8 cellular contexts compared by ENCODE assay signal in genomic region chr14:76872796-76873432, GRCh38. TPM values are rescaled to one million over a fixed set of nuclear protein-coding genes. Genes with fewer than 3 reads are reported as not detected.
DNase-seq lines count a peak whose midpoint lies in the region; ATAC-seq, FAIRE-seq and TF ChIP-seq lines count a peak whose summit lies in the region.

No MANE protein-coding gene starts in this region.

- H3K4me1 ChIP-seq in prostate gland (replicated peaks) (no peaks in the 10 kb centered on the region), aorta (ENCODE audit: control insufficient read depth in 1 of 2, insufficient read depth in 2 of 2, low read length in 2 of 2) (no peaks in the 10 kb centered on the region)

- H3K27ac ChIP-seq in prostate gland, result no peak overlapping the region
- no peak overlapping the region for H3K27ac ChIP-seq in aorta (ENCODE audit: low read depth in 1 of 2, low read length in 2 of 2)

- peak; percentile 58 for DNase-seq in COLO829 (ENCODE audit: low spot score)
- peak; percentile 15 for DNase-seq in RCC 7860 (ENCODE audit: low spot score)
- peak; percentile 88 for DNase-seq in activated effector memory CD4-positive, alpha-beta T cell treated with anti-CD3 and anti-CD28 coated beads, Interleukin-2, amount 50 U/mL, for 16 hours
- peak; percentile 56 for DNase-seq in glomerular visceral epithelial cell (ENCODE audit: extremely low spot score)
- peak; percentile 37 for DNase-seq in prostate gland (ENCODE audit: low spot score)
- peak; percentile 64 to 83 for DNase-seq in aorta

- no peaks in the 10 kb centered on the region for H3K27me3 ChIP-seq in prostate gland (replicated peaks; ENCODE audit: insufficient read depth)
- no peaks in the 10 kb centered on the region for H3K27me3 ChIP-seq in aorta (ENCODE audit: control insufficient read depth in 1 of 2, insufficient read depth in 2 of 2, low read length in 1 of 2)

- peak; percentile 62 to 92 (median 80) for TF ChIP-seq CTCF in prostate gland (IDR thresholded peaks at IDR 0.05)

- intact Hi-C loops in prostate gland (cut with DNase I) (loop anchor here (1.0 to 10.0 kb wide), 2 partner anchors 195 to 442 kb away; no protein-coding TSS in a partner anchor), aorta (cut with DNase I) (loop anchor here in 1 of 2 donors (5.0 kb wide), 1 partner anchor 444 kb away; no protein-coding TSS in a partner anchor)

- H3K4me3 ChIP-seq in prostate gland, result no peak overlapping the region
- H3K4me3 ChIP-seq in aorta (ENCODE audit: low read length in 2 of 2), result no peak overlapping the region

- ATAC-seq in HG03432 (IDR thresholded peaks at IDR 0.05; ENCODE audit: unreplicated experiment) (peak; percentile 43), aorta (ENCODE audit: low FRiP score) (peak; percentile 73), GM18511 (IDR thresholded peaks at IDR 0.05; ENCODE audit: unreplicated experiment) (no peak)

- WGBS in prostate gland, result 26% methylated on average over 12 of the region's 12 CpGs
- 26 to 27% methylated on average over 12 of the region's 12 CpGs for WGBS in aorta, 2 donors

- H3K36me3 ChIP-seq in prostate gland, result no peaks in the 10 kb centered on the region
- H3K36me3 ChIP-seq in aorta (ENCODE audit: control insufficient read depth in 1 of 2, insufficient read depth in 2 of 2, low read length in 1 of 2), result no peaks in the 10 kb centered on the region

- H3K9me3 ChIP-seq in prostate gland (no peaks in the 10 kb centered on the region), aorta (ENCODE audit: control insufficient read depth, low read length) (no peaks in the 10 kb centered on the region)

- no peak for FAIRE-seq in RCC 7860 (lab: Jason Lieb, UNC)

- no peak for TF ChIP-seq POLR2A in prostate gland (IDR thresholded peaks at IDR 0.05)

RNA-seq across cellular contexts. Expression of gene LRRC74A, which starts 46.7 kb away (rescaled TPM):
- total RNA-seq in prostate gland (1 to 10 TPM in 1 of 2 donors, not detected in 1; 6.0 TPM), aorta (not detected)
- 1 to 10 TPM in 1 of 2 donors, not detected in 1; 4.4 TPM for polyA plus RNA-seq in aorta

Comparison
In these comparisons a context has a peak if more than half of its experiments do, and no peak if none do; other contexts are left out.
1. DNase-seq: peak in every context shown above with its lines; median percentile 88 in activated effector memory CD4-positive, alpha-beta T cell treated with anti-CD3 and anti-CD28 coated beads, Interleukin-2, amount 50 U/mL, for 16 hours; 74 in aorta; 58 in COLO829; 56 in glomerular visceral epithelial cell; 37 in prostate gland; 15 in RCC 7860.